Comparison of ENCODE assay signal across 1 cellular context in the genomic region with DNA sequence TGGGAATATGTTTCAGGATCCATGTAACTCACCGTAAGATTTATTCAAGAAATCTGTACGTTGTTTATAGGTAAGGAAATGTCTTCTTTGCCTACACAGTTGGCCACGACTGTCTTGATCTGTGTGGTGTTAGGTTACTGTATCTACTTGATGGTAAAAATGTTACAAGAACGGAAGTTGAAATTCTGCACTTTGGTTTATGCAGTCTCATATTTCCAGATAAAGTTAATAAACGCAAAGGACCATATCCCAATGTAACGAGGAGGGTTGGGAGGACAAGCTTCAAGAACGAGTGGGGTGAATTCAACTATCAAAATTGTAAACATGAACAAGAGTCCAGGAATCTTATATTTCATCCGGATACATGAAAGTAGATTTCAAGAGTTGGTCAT.
TF ChIP-seq lines count a peak whose summit lies in the region.

No MANE protein-coding gene starts in this region.

TF ChIP-seq in H1, 55 proteins besides CTCF, POLR2A, EP300 and RAD21 (continued from another document):
- TF ChIP-seq KDM4A (IDR thresholded peaks at IDR 0.05; ENCODE audit: low read depth, low read length, severe bottlenecking) (no peak), SP2 (IDR thresholded peaks at IDR 0.05; ENCODE audit: low read length) (no peak), BACH1 (IDR thresholded peaks at IDR 0.05; ENCODE audit: low read length) (no peak), NANOG (IDR thresholded peaks at IDR 0.05; ENCODE audit: insufficient read depth, low read depth, low read length, poor library complexity, severe bottlenecking) (no peak), POU5F1 (IDR thresholded peaks at IDR 0.05; ENCODE audit: low read depth, low read length) (no peak), TAF7 (optimal IDR thresholded peaks at IDR 0.05; ENCODE audit: borderline replicate concordance, low read depth, low read length) (no peak), NRF1 (IDR thresholded peaks at IDR 0.05; ENCODE audit: low read depth, low read length) (no peak), ASH2L (IDR thresholded peaks at IDR 0.05; ENCODE audit: low read length) (no peak), CREB1 (IDR thresholded peaks at IDR 0.05) (no peak), POLR2AphosphoS5 (IDR thresholded peaks at IDR 0.05; ENCODE audit: low read depth, low read length) (no peak)
